ENCODE assay signal across 40 cellular contexts in the genomic region with DNA sequence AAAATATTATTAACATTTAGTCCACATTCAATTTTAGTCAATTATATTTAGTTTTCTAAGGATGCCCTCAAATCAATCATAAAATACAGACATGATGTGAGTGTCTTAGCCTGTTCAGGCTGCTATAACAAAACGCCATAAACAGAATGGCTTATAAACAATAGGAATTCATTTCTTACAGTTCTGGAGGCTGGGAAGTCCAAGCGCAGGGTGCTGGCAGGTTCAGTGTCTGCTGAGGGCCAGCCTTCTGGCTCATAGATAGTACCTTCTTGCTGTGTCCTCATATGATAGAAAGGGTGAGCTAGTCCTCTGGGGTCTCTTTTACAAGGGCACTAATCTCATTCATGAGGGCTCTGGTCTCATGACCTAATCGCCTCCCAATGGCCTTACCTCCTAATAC. TPM values are rescaled to one million over a fixed set of nuclear protein-coding genes. Genes with fewer than 3 reads are reported as not detected.
"Had no signal": no experiment of that assay in that cellular context is flagged by ENCODE, and none has a peak within 500 bp of the region (broad histone marks: within the 10 kb centered on the region; RNA-seq: fewer than 3 reads in every experiment).

No MANE protein-coding gene starts in this region.

- H3K27me3 ChIP-seq: adrenal gland, ascending aorta, body of pancreas, breast epithelium, cardiac muscle cell had no signal

- DNase-seq: activated effector memory CD4-positive, alpha-beta T cell treated with anti-CD3 and anti-CD28 coated beads, Interleukin-2, amount 50 U/mL, for 16 hours; activated effector memory CD4-positive, alpha-beta T cell treated with Interleukin-2 at 50 U/mL for 16 hours; activated gamma-delta T cell; activated gamma-delta T cell treated with Interleukin-2 at 50 U/mL for 16 hours; activated naive CD4-positive, alpha-beta T cell; activated naive CD4-positive, alpha-beta T cell treated with anti-CD3 and anti-CD28 coated beads for 36 hours; activated naive CD4-positive, alpha-beta T cell treated with anti-CD3 and anti-CD28 coated beads, Interleukin-2, amount 10 ng/mL, durations not matched to agents 7 days and 5 days; activated naive CD4-positive, alpha-beta T cell treated with anti-CD3 and anti-CD28 coated beads, Interleukin-2, amount 50 U/mL, for 16 hours; activated naive CD4-positive, alpha-beta T cell treated with Interleukin-2 at 50 U/mL for 16 hours; activated naive CD8-positive, alpha-beta T cell treated with anti-CD3 and anti-CD28 coated beads for 36 hours; activated naive CD8-positive, alpha-beta T cell treated with anti-CD3 and anti-CD28 coated beads, Interleukin-2, amount 10 ng/mL, durations not matched to agents 7 days and 5 days; activated naive CD8-positive, alpha-beta T cell treated with anti-CD3 and anti-CD28 coated beads, Interleukin-2, amount 50 U/mL, for 24 hours; activated T-cell treated with anti-CD3 and anti-CD28 coated beads, Interleukin-2, amount 50 U/mL, for 1 hour; activated T-cell treated with anti-CD3 and anti-CD28 coated beads, Interleukin-2, amount 50 U/mL, for 24 hours; activated T-cell treated with anti-CD3 and anti-CD28 coated beads, Interleukin-2, amount 50 U/mL, for 4 hours; activated T-cell treated with anti-CD3 and anti-CD28 coated beads, Interleukin-2, amount 50 U/mL, for 48 hours; activated T-cell treated with anti-CD3 and anti-CD28 coated beads, Interleukin-2, amount 50 U/mL, for 72 hours; adrenal gland; amniotic stem cell; amygdala; anterior cingulate cortex; aorta; body of pancreas; brain microvascular endothelial cell; caudate nucleus; central memory CD4-positive, alpha-beta T cell; cerebellar nuclear complex had no signal

- H3K27ac ChIP-seq: adrenal gland, ascending aorta, body of pancreas, brain microvascular endothelial cell, breast epithelium, cardiac muscle cell had no signal

- FAIRE-seq: astrocyte, bronchial epithelial cell had no signal

- ATAC-seq: activated naive CD4-positive, alpha-beta T cell treated with anti-CD3 and anti-CD28 coated beads, Interleukin-2, amount 50 U/mL, for 72 hours; activated naive CD8-positive, alpha-beta T cell treated with anti-CD3 and anti-CD28 coated beads, Interleukin-2, amount 50 U/mL, for 24 hours; activated T-cell treated with anti-CD3 and anti-CD28 coated beads, Interleukin-2, amount 50 U/mL, for 4 hours; activated T-cell treated with anti-CD3 and anti-CD28 coated beads, Interleukin-2, amount 50 U/mL, for 72 hours; activated T-helper 17 cell treated with anti-CD3 and anti-CD28 coated beads, Interleukin-2, amount 50 U/mL, for 72 hours; body of pancreas had no signal

- H3K4me3 ChIP-seq: adrenal gland, ascending aorta, body of pancreas, breast epithelium, cardiac muscle cell had no signal

- H3K9me3 ChIP-seq: adrenal gland, ascending aorta, body of pancreas, breast epithelium had no signal

- H3K36me3 ChIP-seq: adrenal gland, ascending aorta, brain microvascular endothelial cell, breast epithelium, cardiac muscle cell had no signal

- H3K4me1 ChIP-seq: ascending aorta, body of pancreas, breast epithelium had no signal

RNA-seq across cellular contexts. Expression of a gene that starts 35.0 kb away (rescaled TPM):
- total RNA-seq: activated naive CD4-positive, alpha-beta T cell treated with anti-CD3 and anti-CD28 coated beads for 36 hours; activated naive CD4-positive, alpha-beta T cell treated with anti-CD3 and anti-CD28 coated beads, Interleukin-2, amount 50 U/mL, for 72 hours; activated naive CD8-positive, alpha-beta T cell treated with anti-CD3 and anti-CD28 coated beads for 36 hours; activated naive CD8-positive, alpha-beta T cell treated with anti-CD3 and anti-CD28 coated beads, Interleukin-2, amount 10 ng/mL, durations not matched to agents 7 days and 5 days; activated T-cell treated with anti-CD3 and anti-CD28 coated beads, Interleukin-2, amount 50 U/mL, for 4 hours; activated T-cell treated with anti-CD3 and anti-CD28 coated beads, Interleukin-2, amount 50 U/mL, for 72 hours; activated T-helper 1 cell treated with anti-CD3 and anti-CD28 coated beads, Interleukin-12 subunit alpha, Interleukin-12 subunit beta, Interleukin-2, Interleukin-4 antibody, amounts not matched to agents 30 ng/mL and 10 ng/mL and 1 ng/mL, durations not matched to agents 14 hours and 24 hours and 36 hours; activated T-helper 17 cell treated with anti-CD3 and anti-CD28 coated beads, Interleukin-2, amount 50 U/mL, for 72 hours; activated T-helper 2 cell treated with anti-CD3 and anti-CD28 coated beads, Interferon-gamma antibody, Interleukin-2, Interleukin-4, amounts not matched to agents 10 μg/mL and 5 μg/mL and 100 μg/mL, durations not matched to agents 14 hours and 24 hours and 36 hours; adrenal gland; aorta; ascending aorta; astrocyte; body of pancreas; breast epithelium; bronchial epithelial cell; cardiac muscle cell; cardiac septum; cerebellum; chondrocyte had no signal
- polyA plus RNA-seq: adipose tissue, aorta, cardiac muscle cell had no signal
